ENCODE assay signal across 8 cellular contexts in genomic region chr10:110746254-110746826, GRCh38.
DNase-seq lines count a peak whose midpoint lies in the region; ATAC-seq and TF ChIP-seq lines count a peak whose summit lies in the region.

No MANE protein-coding gene starts in this region.

- TF ChIP-seq CTCF in activated CD8-positive, alpha-beta T cell treated with anti-CD3 and anti-CD28 coated beads for 36 hours (IDR thresholded peaks at IDR 0.05): peak; percentile 97
- peak; percentile 79 for TF ChIP-seq CTCF in epithelial cell of esophagus (IDR thresholded peaks at IDR 0.05; ENCODE audit: insufficient read depth, low read depth, low read length, missing control alignments)
- TF ChIP-seq CTCF in thoracic aorta (IDR thresholded peaks at IDR 0.05): peak; percentile 76

- H3K27ac Mint-ChIP-seq in activated CD8-positive, alpha-beta T cell treated with anti-CD3 and anti-CD28 coated beads for 36 hours: peak overlapping the region; percentile 86

- H3K4me3 Mint-ChIP-seq in activated CD8-positive, alpha-beta T cell treated with anti-CD3 and anti-CD28 coated beads for 36 hours: no peak overlapping the region

- peaks cover 74% of the 10 kb centered on the region for H3K4me1 Mint-ChIP-seq in activated CD8-positive, alpha-beta T cell treated with anti-CD3 and anti-CD28 coated beads for 36 hours (ENCODE audit: low read depth)

- CTCF ChIA-PET in activated CD8-positive, alpha-beta T cell treated with anti-CD3 and anti-CD28 coated beads for 36 hours (lab: Charles Lee): interaction anchor here (0.7 to 4.3 kb wide), 36 partner anchors 8 to 853 kb away, joined by 3 to 71 read pairs (median 4); no protein-coding TSS in a partner anchor

- POLR2A ChIA-PET in activated CD8-positive, alpha-beta T cell treated with anti-CD3 and anti-CD28 coated beads for 36 hours (lab: Charles Lee): interaction anchor here (0.8 to 1.6 kb wide), 2 partner anchors 108 to 127 kb away, joined by 3 read pairs; no protein-coding TSS in a partner anchor

- ATAC-seq in HG03139 (IDR thresholded peaks at IDR 0.05; ENCODE audit: unreplicated experiment) (peak; percentile 46), thoracic aorta (ENCODE audit: insufficient number of reproducible peaks, low FRiP score, low read depth) (peak; percentile 68)
- peak; percentile 32 for ATAC-seq in activated CD8-positive, alpha-beta T cell treated with anti-CD3 and anti-CD28 coated beads for 36 hours

- no peaks in the 10 kb centered on the region for H3K9me3 ChIP-seq in thoracic aorta

- DNase-seq in SIG-M5 treated with dmso at 0.1 percent for 504 hours (lab: John Stamatoyannopoulos, UW; ENCODE audit: unreplicated experiment): peak; percentile 69
- no peak for DNase-seq in SIG-M5 (lab: John Stamatoyannopoulos, UW)
- DNase-seq in NCI-H526 treated with DMSO at 0.1 percent for 48 hours (lab: John Stamatoyannopoulos, UW): peak; percentile 35
- DNase-seq in activated CD8-positive, alpha-beta T cell treated with anti-CD3 and anti-CD28 coated beads for 36 hours: peak; percentile 67
- peak; percentile 91 for DNase-seq in epithelial cell of esophagus (ENCODE audit: low read depth)
- DNase-seq in mucosa of gallbladder (ENCODE audit: low spot score): peak; percentile 60
- DNase-seq in thoracic aorta (ENCODE audit: low spot score): no peak

- H3K4me3 ChIP-seq in epithelial cell of esophagus (ENCODE audit: low read length) (no peak overlapping the region), thoracic aorta (no peak overlapping the region)

- H3K9me3 Mint-ChIP-seq in activated CD8-positive, alpha-beta T cell treated with anti-CD3 and anti-CD28 coated beads for 36 hours: peaks cover 22% of the 10 kb centered on the region

- peaks cover 25% of the 10 kb centered on the region for H3K36me3 Mint-ChIP-seq in activated CD8-positive, alpha-beta T cell treated with anti-CD3 and anti-CD28 coated beads for 36 hours (ENCODE audit: low read depth)

- H3K27ac ChIP-seq in thoracic aorta: no peak overlapping the region

- H3K27me3 ChIP-seq in thoracic aorta (replicated peaks; ENCODE audit: insufficient read depth): no peaks in the 10 kb centered on the region

- no peaks in the 10 kb centered on the region for H3K27me3 Mint-ChIP-seq in activated CD8-positive, alpha-beta T cell treated with anti-CD3 and anti-CD28 coated beads for 36 hours

- intact Hi-C loops in activated CD8-positive, alpha-beta T cell treated with anti-CD3 and anti-CD28 coated beads for 36 hours (cut with micrococcal nuclease): loop anchor here (1.0 to 5.0 kb wide), 4 partner anchors 126 to 331 kb away; partner anchors contain the start of genes ADRA2A and PDCD4

- H3K36me3 ChIP-seq in thoracic aorta: no peaks in the 10 kb centered on the region

- H3K4me1 ChIP-seq in thoracic aorta (ENCODE audit: control insufficient read depth in 1 of 2, low read depth in 2 of 2): peaks cover 7 to 17% of the 10 kb centered on the region in 2 donors

Comparison
In these comparisons a context has a peak if more than half of its experiments do, and no peak if none do; other contexts are left out.
1. DNase-seq: peak in SIG-M5 treated with dmso at 0.1 percent for 504 hours (single experiment), NCI-H526 treated with DMSO at 0.1 percent for 48 hours (single experiment), activated CD8-positive, alpha-beta T cell treated with anti-CD3 and anti-CD28 coated beads for 36 hours (single experiment), epithelial cell of esophagus (single experiment) and mucosa of gallbladder (single experiment); none in SIG-M5 (single experiment) and thoracic aorta (single experiment).
2. Peak in every context shown above with its lines, with median percentiles within 50 percentile points of each other: ATAC-seq and CTCF ChIP-seq.